Comparison of ENCODE assay signal across 8 cellular contexts in genomic region chr17:64938925-64939474, GRCh38. TPM values are rescaled to one million over a fixed set of nuclear protein-coding genes. Genes with fewer than 3 reads are reported as not detected.
A peak's percentile ranks its signal among the peaks of the same experiment; 100 is the strongest.
DNase-seq lines count a peak whose midpoint lies in the region; ATAC-seq, FAIRE-seq and TF ChIP-seq lines count a peak whose summit lies in the region.

No MANE protein-coding gene starts in this region.

- H3K9me3 Mint-ChIP-seq in astrocyte (ENCODE audit: unreplicated experiment), result no peaks in the 10 kb centered on the region

- H3K9me3 ChIP-seq in RWPE2 (ENCODE audit: severe bottlenecking), result no peaks in the 10 kb centered on the region
- H3K9me3 ChIP-seq in astrocyte (ENCODE audit: insufficient read depth, low read depth, low read length), result no peaks in the 10 kb centered on the region

- H3K27me3 ChIP-seq in RWPE2 (ENCODE audit: insufficient read depth, poor library complexity, severe bottlenecking) (no peaks in the 10 kb centered on the region), astrocyte (ENCODE audit: insufficient read depth, low read length) (no peaks in the 10 kb centered on the region)

- ATAC-seq in GM21447 (IDR thresholded peaks at IDR 0.05; ENCODE audit: unreplicated experiment) (peak; percentile 63), RWPE2 (ENCODE audit: low read depth) (no peak)

- H3K36me3 ChIP-seq in RWPE2 (ENCODE audit: low read depth) (peaks cover 6% of the 10 kb centered on the region; the same call in 1 of the 2 replicates), astrocyte (ENCODE audit: insufficient read depth, low read length) (no peaks in the 10 kb centered on the region)

- no peak overlapping the region for H3K4me2 ChIP-seq in astrocyte (ENCODE audit: low read length)

- no peaks in the 10 kb centered on the region for H3K36me3 Mint-ChIP-seq in astrocyte (ENCODE audit: low read depth, unreplicated experiment)

- H3K4me1 ChIP-seq in RWPE2 (ENCODE audit: insufficient read depth, poor library complexity, severe bottlenecking) (peaks cover 4% of the 10 kb centered on the region), astrocyte (ENCODE audit: insufficient read depth, low read length) (no peaks in the 10 kb centered on the region)

- no peaks in the 10 kb centered on the region for H3K79me2 ChIP-seq in astrocyte (ENCODE audit: insufficient read depth, low read length)

- no peak overlapping the region for H3K4me3 Mint-ChIP-seq in astrocyte (ENCODE audit: unreplicated experiment)

- H3K27me3 Mint-ChIP-seq in astrocyte (ENCODE audit: low read depth, unreplicated experiment), result peaks cover 2% of the 10 kb centered on the region

- H3K27ac ChIP-seq in RWPE2 (ENCODE audit: poor library complexity, severe bottlenecking) (no peak overlapping the region), astrocyte (ENCODE audit: low read depth, low read length) (no peak overlapping the region)

- DNase-seq in Ammon's horn (ENCODE audit: low spot score), result peak; percentile 48
- no peak for DNase-seq in RWPE2 (ENCODE audit: low spot score)
- DNase-seq in astrocyte (ENCODE audit: low read depth), result no peak
- DNase-seq in kidney tubule cell (ENCODE audit: low spot score), result peak; percentile 54
- DNase-seq in stimulated activated CD8-positive, alpha-beta memory T cell treated with anti-CD3 and anti-CD28 coated beads, Interleukin-12 subunit alpha, Interleukin-12 subunit beta, amount 100 ng/mL, for 1 hour (ENCODE audit: low read depth), result peak; percentile 35
- DNase-seq in middle frontal gyrus (ENCODE audit: extremely low spot score, low spot score), result no peak
- DNase-seq in NCI-H2081 (lab: John Stamatoyannopoulos, UW), result no peak

- no peak for FAIRE-seq in astrocyte (lab: Jason Lieb, UNC)

- H3K4me3 ChIP-seq in RWPE2 (ENCODE audit: severe bottlenecking), result no peak overlapping the region
- no peak overlapping the region for H3K4me3 ChIP-seq in astrocyte (ENCODE audit: insufficient read depth, low read depth, low read length)

- no peak overlapping the region for H2AFZ ChIP-seq in astrocyte (ENCODE audit: low read depth, low read length)

- TF ChIP-seq CTCF in RWPE2 (IDR thresholded peaks at IDR 0.05; ENCODE audit: poor library complexity, severe bottlenecking) (peak; percentile 39), astrocyte (IDR thresholded peaks at IDR 0.05; ENCODE audit: insufficient read depth, low read depth, low read length) (peak; percentile 31)

- H4K20me1 ChIP-seq in astrocyte (ENCODE audit: insufficient read depth, low read length), result no peaks in the 10 kb centered on the region

- H3K27ac Mint-ChIP-seq in astrocyte (ENCODE audit: unreplicated experiment), result no peak overlapping the region

- H3K4me1 Mint-ChIP-seq in astrocyte (ENCODE audit: low read depth, unreplicated experiment), result no peaks in the 10 kb centered on the region

- no peak overlapping the region for H3K9ac ChIP-seq in astrocyte (ENCODE audit: low read length)

RNA-seq across cellular contexts. Expression of gene LRRC37A3, which starts 19.7 kb away (rescaled TPM):
- total RNA-seq in astrocyte, result 16.1 and 16.4 TPM in 2 replicates

Comparison
In these comparisons a context has a peak if more than half of its experiments do, and no peak if none do; other contexts are left out.
1. DNase-seq: peak in Ammon's horn (single experiment), kidney tubule cell (single experiment) and stimulated activated CD8-positive, alpha-beta memory T cell treated with anti-CD3 and anti-CD28 coated beads, Interleukin-12 subunit alpha, Interleukin-12 subunit beta, amount 100 ng/mL, for 1 hour (single experiment); none in RWPE2 (single experiment), astrocyte (single experiment), middle frontal gyrus (single experiment) and NCI-H2081 (0 of 2).